In the genomic region with DNA sequence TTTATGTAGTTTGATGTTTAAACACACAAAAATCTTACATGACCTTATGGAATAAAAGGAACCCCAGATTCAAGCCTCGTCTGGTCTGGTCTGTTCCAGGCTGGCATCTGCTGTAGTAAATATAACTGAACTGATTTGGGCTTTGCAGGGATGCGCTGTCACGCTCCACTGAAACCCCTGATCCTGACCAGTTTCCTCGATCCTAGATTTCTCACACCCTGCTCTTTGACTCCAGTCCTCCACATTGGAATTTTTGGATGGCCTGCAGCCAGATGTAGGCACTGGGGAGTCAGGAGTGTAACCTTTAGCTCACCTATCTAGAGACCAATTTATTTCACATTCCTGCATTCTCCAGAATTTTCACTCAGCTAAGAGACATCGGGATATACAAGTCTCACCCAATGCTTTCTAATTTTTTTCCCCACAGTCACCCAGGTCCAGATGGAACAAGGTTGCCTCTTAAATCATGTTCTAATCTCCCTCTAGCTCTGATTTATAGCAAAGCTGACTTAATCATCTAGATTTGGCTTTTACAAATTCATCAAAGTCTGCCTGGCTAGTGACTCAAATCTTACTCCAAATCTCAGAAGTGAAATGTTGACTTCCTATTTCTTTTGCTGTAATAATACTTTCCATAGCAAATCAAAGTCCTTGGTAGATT, we compare ENCODE assay signal across 21 cellular contexts.
"Had no signal": no experiment of that assay in that cellular context is flagged by ENCODE, and none has a peak within 500 bp of the region (broad histone marks: within the 10 kb centered on the region; RNA-seq: fewer than 3 reads in every experiment).

No MANE protein-coding gene starts in this region.

- H3K9me3 Mint-ChIP-seq: activated CD4-positive, alpha-beta T cell treated with anti-CD3 and anti-CD28 coated beads, Interleukin-2, amount 10 ng/mL, durations not matched to agents 24 days and 14 days; activated naive CD4-positive, alpha-beta T cell treated with anti-CD3 and anti-CD28 coated beads for 36 hours; activated T-cell treated with anti-CD3 and anti-CD28 coated beads, Interleukin-2, amount 50 U/mL, for 24 hours; activated T-helper 2 cell treated with anti-CD3 and anti-CD28 coated beads, Interferon-gamma antibody, Interleukin-2, Interleukin-4, amounts not matched to agents 10 μg/mL and 5 μg/mL and 100 μg/mL, durations not matched to agents 14 hours and 24 hours and 36 hours; memory B cell; stimulated activated effector memory CD8-positive, alpha-beta T cell treated with anti-CD3 and anti-CD28 coated beads, Interleukin-12 subunit alpha, Interleukin-12 subunit beta, amount 100 ng/mL, for 72 hours; T-cell had no signal

- H3K4me3 Mint-ChIP-seq: activated CD4-positive, alpha-beta T cell treated with anti-CD3 and anti-CD28 coated beads, Interleukin-2, amount 10 ng/mL, durations not matched to agents 24 days and 14 days; activated CD8-positive, alpha-beta T cell treated with anti-CD3 and anti-CD28 coated beads, Interleukin-2, amount 10 ng/mL, durations not matched to agents 7 days and 5 days; activated naive CD4-positive, alpha-beta T cell treated with anti-CD3 and anti-CD28 coated beads for 36 hours; activated T-cell treated with anti-CD3 and anti-CD28 coated beads, Interleukin-2, amount 50 U/mL, for 24 hours; memory B cell; naive thymus-derived CD4-positive, alpha-beta T cell; stimulated activated effector memory CD8-positive, alpha-beta T cell treated with anti-CD3 and anti-CD28 coated beads, Interleukin-12 subunit alpha, Interleukin-12 subunit beta, amount 100 ng/mL, for 72 hours; T-cell had no signal

- H3K9me3 ChIP-seq: gastrocnemius medialis, heart left ventricle, pancreas, stomach had no signal

- H3K36me3 ChIP-seq: brain microvascular endothelial cell, gastrocnemius medialis, heart left ventricle, pancreas, stomach had no signal

- H3K27ac Mint-ChIP-seq: activated CD4-positive, alpha-beta T cell treated with anti-CD3 and anti-CD28 coated beads, Interleukin-2, amount 10 ng/mL, durations not matched to agents 24 days and 14 days; activated CD8-positive, alpha-beta T cell treated with anti-CD3 and anti-CD28 coated beads, Interleukin-2, amount 10 ng/mL, durations not matched to agents 7 days and 5 days; activated naive CD4-positive, alpha-beta T cell treated with anti-CD3 and anti-CD28 coated beads for 36 hours; activated T-cell treated with anti-CD3 and anti-CD28 coated beads, Interleukin-2, amount 50 U/mL, for 24 hours; activated T-helper 2 cell treated with anti-CD3 and anti-CD28 coated beads, Interferon-gamma antibody, Interleukin-2, Interleukin-4, amounts not matched to agents 10 μg/mL and 5 μg/mL and 100 μg/mL, durations not matched to agents 14 hours and 24 hours and 36 hours; memory B cell; stimulated activated effector memory CD8-positive, alpha-beta T cell treated with anti-CD3 and anti-CD28 coated beads, Interleukin-12 subunit alpha, Interleukin-12 subunit beta, amount 100 ng/mL, for 72 hours; T-cell had no signal

- H3K27me3 ChIP-seq: brain microvascular endothelial cell, gastrocnemius medialis, heart left ventricle, pancreas, stomach had no signal

- DNase-seq: activated CD4-positive, alpha-beta T cell treated with anti-CD3 and anti-CD28 coated beads, Interleukin-2, amount 10 ng/mL, durations not matched to agents 24 days and 14 days; activated CD4-positive, CD25-positive, alpha-beta regulatory T cell; activated CD8-positive, alpha-beta T cell treated with anti-CD3 and anti-CD28 coated beads, Interleukin-2, amount 10 ng/mL, durations not matched to agents 7 days and 5 days; activated naive CD4-positive, alpha-beta T cell treated with anti-CD3 and anti-CD28 coated beads for 36 hours; activated T-cell treated with anti-CD3 and anti-CD28 coated beads, Interleukin-2, amount 50 U/mL, for 24 hours; anterior cingulate cortex; brain microvascular endothelial cell; central memory CD4-positive, alpha-beta T cell; erythroblast; gastrocnemius medialis; heart left ventricle; naive thymus-derived CD4-positive, alpha-beta T cell; pancreas; stimulated activated CD4-positive, alpha-beta T cell treated with anti-CD3 and anti-CD28 coated beads, Interleukin-4, amount 100 ng/mL, for 24 hours; stomach; T-cell; trophoblast cell had no signal

- H3K4me1 Mint-ChIP-seq: activated CD4-positive, alpha-beta T cell treated with anti-CD3 and anti-CD28 coated beads, Interleukin-2, amount 10 ng/mL, durations not matched to agents 24 days and 14 days; memory B cell had no signal

- H3K27me3 Mint-ChIP-seq: activated CD4-positive, alpha-beta T cell treated with anti-CD3 and anti-CD28 coated beads, Interleukin-2, amount 10 ng/mL, durations not matched to agents 24 days and 14 days; activated T-cell treated with anti-CD3 and anti-CD28 coated beads, Interleukin-2, amount 50 U/mL, for 24 hours; memory B cell; naive thymus-derived CD4-positive, alpha-beta T cell; T-cell had no signal

- H3K4me1 ChIP-seq: gastrocnemius medialis, pancreas, stomach had no signal

- ATAC-seq: activated CD8-positive, alpha-beta T cell treated with anti-CD3 and anti-CD28 coated beads, Interleukin-2, amount 10 ng/mL, durations not matched to agents 7 days and 5 days; gastrocnemius medialis; heart left ventricle; naive thymus-derived CD4-positive, alpha-beta T cell; pancreas; sciatic nerve; stimulated activated effector memory CD8-positive, alpha-beta T cell treated with anti-CD3 and anti-CD28 coated beads, Interleukin-12 subunit alpha, Interleukin-12 subunit beta, amount 100 ng/mL, for 72 hours; T-cell had no signal

- H3K4me3 ChIP-seq: gastrocnemius medialis, heart left ventricle, pancreas, stomach had no signal

- H3K36me3 Mint-ChIP-seq: memory B cell; naive thymus-derived CD4-positive, alpha-beta T cell; stimulated activated effector memory CD8-positive, alpha-beta T cell treated with anti-CD3 and anti-CD28 coated beads, Interleukin-12 subunit alpha, Interleukin-12 subunit beta, amount 100 ng/mL, for 72 hours had no signal

- H3K27ac ChIP-seq: brain microvascular endothelial cell, gastrocnemius medialis, heart left ventricle, pancreas, stomach had no signal
